Comparison of ENCODE assay signal across 16 cellular contexts in the genomic region with DNA sequence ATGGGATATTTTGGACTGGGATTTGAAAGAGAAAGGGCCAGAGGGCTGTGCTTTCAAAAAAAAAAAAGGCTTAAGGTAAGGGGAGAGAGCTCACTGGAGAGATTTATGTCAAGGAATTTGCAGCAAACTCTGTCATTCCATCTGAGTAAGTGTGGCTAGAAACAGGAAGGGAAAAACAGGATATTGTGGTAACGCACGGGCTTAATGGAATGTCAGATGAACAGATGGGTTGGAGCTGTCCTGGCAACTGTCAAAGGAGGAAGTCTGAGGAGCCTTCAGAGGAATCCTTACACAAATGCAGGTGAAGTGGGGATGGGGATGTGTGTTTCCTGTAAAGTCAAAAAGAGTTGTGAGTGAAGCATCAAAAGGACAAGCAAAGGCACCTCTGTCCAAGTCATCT. TPM values are rescaled to one million over a fixed set of nuclear protein-coding genes. Genes with fewer than 3 reads are reported as not detected.
DNase-seq lines count a peak whose midpoint lies in the region; ATAC-seq, FAIRE-seq and TF ChIP-seq lines count a peak whose summit lies in the region.
"Had no signal": no experiment of that assay in that cellular context is flagged by ENCODE, and none has a peak within 500 bp of the region (broad histone marks: within the 10 kb centered on the region; RNA-seq: fewer than 3 reads in every experiment).

No MANE protein-coding gene starts in this region.

- no peak overlapping the region for H3K27ac Mint-ChIP-seq in activated T-cell treated with anti-CD3 and anti-CD28 coated beads, Interleukin-2, amount 50 U/mL, for 24 hours
- H3K27ac Mint-ChIP-seq: stimulated activated naive CD8-positive, alpha-beta T cell treated with anti-CD3 and anti-CD28 coated beads, Interleukin-15, Interleukin-2, amounts not matched to agents 100 ng/mL and 50 ng/mL, for 24 hours had no signal

- H3K36me3 Mint-ChIP-seq in activated T-cell treated with anti-CD3 and anti-CD28 coated beads, Interleukin-2, amount 50 U/mL, for 24 hours (ENCODE audit: low read depth): no peaks in the 10 kb centered on the region

- H3K36me3 ChIP-seq in gastrocnemius medialis: no peaks in the 10 kb centered on the region
- H3K36me3 ChIP-seq: ovary had no signal

- no peaks in the 10 kb centered on the region for H3K9me3 Mint-ChIP-seq in activated T-cell treated with anti-CD3 and anti-CD28 coated beads, Interleukin-2, amount 50 U/mL, for 24 hours
- H3K9me3 Mint-ChIP-seq: stimulated activated naive CD8-positive, alpha-beta T cell treated with anti-CD3 and anti-CD28 coated beads, Interleukin-15, Interleukin-2, amounts not matched to agents 100 ng/mL and 50 ng/mL, for 24 hours had no signal

- FAIRE-seq in RCC 7860 (lab: Jason Lieb, UNC): peak; percentile 68
- FAIRE-seq: GM12878 had no signal

- no peaks in the 10 kb centered on the region for H3K9me3 ChIP-seq in gastrocnemius medialis
- H3K9me3 ChIP-seq: Caco-2, ovary had no signal

- H3K27ac ChIP-seq in gastrocnemius medialis: no peak overlapping the region
- H3K27ac ChIP-seq: ovary had no signal

- peaks cover 20% of the 10 kb centered on the region for H3K27me3 Mint-ChIP-seq in activated T-cell treated with anti-CD3 and anti-CD28 coated beads, Interleukin-2, amount 50 U/mL, for 24 hours

- no peaks in the 10 kb centered on the region for H3K4me1 Mint-ChIP-seq in activated T-cell treated with anti-CD3 and anti-CD28 coated beads, Interleukin-2, amount 50 U/mL, for 24 hours (ENCODE audit: low read depth)

- DNase-seq in GM04503 (ENCODE audit: low read depth) (peak; percentile 47), RCC 7860 (ENCODE audit: low spot score) (peak; percentile 82), epithelial cell of esophagus (ENCODE audit: low read depth) (peak; percentile 68), non-pigmented ciliary epithelial cell (ENCODE audit: low read depth) (peak; percentile 62), NCI-H1048 (lab: John Stamatoyannopoulos, UW) (no peak), gastrocnemius medialis (no peak)
- DNase-seq in activated T-cell treated with anti-CD3 and anti-CD28 coated beads, Interleukin-2, amount 50 U/mL, for 24 hours: no peak
- DNase-seq: activated effector memory CD4-positive, alpha-beta T cell treated with anti-CD3 and anti-CD28 coated beads, Interleukin-2, amount 50 U/mL, for 16 hours; Caco-2; cerebellar nuclear complex; NCI-H446 treated with DMSO at 0.1 percent for 48 hours; ovary; Right ventricle myocardium superior had no signal

- no peak for TF ChIP-seq POLR2A in gastrocnemius medialis (IDR thresholded peaks at IDR 0.05)

- ATAC-seq in HG03378 (IDR thresholded peaks at IDR 0.05; ENCODE audit: unreplicated experiment) (no peak), gastrocnemius medialis (no peak)
- ATAC-seq: GM12878 had no signal

- intact Hi-C loops in gastrocnemius medialis (cut with DNase I; ENCODE audit: low total_unique reads): no loop called here

- H3K27me3 ChIP-seq in gastrocnemius medialis: no peaks in the 10 kb centered on the region
- H3K27me3 ChIP-seq: ovary had no signal

- no peaks in the 10 kb centered on the region for H3K4me1 ChIP-seq in gastrocnemius medialis
- H3K4me1 ChIP-seq: Caco-2 had no signal

- TF ChIP-seq CTCF in epithelial cell of esophagus (IDR thresholded peaks at IDR 0.05; ENCODE audit: insufficient read depth, low read depth, low read length, missing control alignments): no peak
- TF ChIP-seq CTCF in gastrocnemius medialis (IDR thresholded peaks at IDR 0.05 in 4 of 5, conservative IDR thresholded peaks at IDR 0.05 in 1 of 5): no peak

- H3K4me3 ChIP-seq in epithelial cell of esophagus (ENCODE audit: low read length) (no peak overlapping the region), gastrocnemius medialis (no peak overlapping the region)
- H3K4me3 ChIP-seq: GM12878, ovary had no signal

- in situ Hi-C loops in gastrocnemius medialis (cut with MboI; ENCODE audit: low sequenced_read_pairs in 4 of 4): loop anchor here in 3 of 4 donors (10.0 to 25.0 kb wide), 2 partner anchors 705 to 822 kb away; no protein-coding TSS in a partner anchor

- H3K4me3 Mint-ChIP-seq in activated T-cell treated with anti-CD3 and anti-CD28 coated beads, Interleukin-2, amount 50 U/mL, for 24 hours: no peak overlapping the region
- H3K4me3 Mint-ChIP-seq: stimulated activated naive CD8-positive, alpha-beta T cell treated with anti-CD3 and anti-CD28 coated beads, Interleukin-15, Interleukin-2, amounts not matched to agents 100 ng/mL and 50 ng/mL, for 24 hours had no signal

RNA-seq across cellular contexts. Expression of gene NKX3-2, which starts 15.1 kb away (rescaled TPM):
- not detected for total RNA-seq in gastrocnemius medialis
- total RNA-seq: GM12878, Right ventricle myocardium superior had no signal

Comparison
In these comparisons a context has a peak if more than half of its experiments do, and no peak if none do; other contexts are left out.
1. DNase-seq: peak in GM04503 (single experiment), RCC 7860 (single experiment), epithelial cell of esophagus (single experiment) and non-pigmented ciliary epithelial cell (single experiment); none in activated T-cell treated with anti-CD3 and anti-CD28 coated beads, Interleukin-2, amount 50 U/mL, for 24 hours (single experiment), NCI-H1048 (single experiment) and gastrocnemius medialis (0 of 2).